ENCODE assay signal across 22 cellular contexts in the genomic region with DNA sequence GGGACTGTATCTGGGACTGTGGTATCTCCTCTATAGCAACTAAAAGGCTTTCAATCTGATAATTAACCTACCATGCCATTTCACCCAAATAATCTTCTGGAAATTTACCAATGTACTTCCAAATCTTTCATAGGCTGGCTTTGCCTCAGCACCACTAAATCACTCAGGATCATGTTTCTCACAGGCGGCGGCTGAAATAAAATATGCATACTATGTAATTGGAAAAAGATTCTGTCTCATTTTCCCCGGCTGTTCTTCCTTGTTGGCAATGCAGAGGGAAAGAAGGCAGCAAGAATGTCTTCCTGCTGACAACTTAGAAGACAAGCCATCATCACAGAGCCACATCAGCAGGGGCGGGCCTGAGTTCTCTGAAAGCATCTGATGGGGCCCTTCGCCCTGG. TPM values are rescaled to one million over a fixed set of nuclear protein-coding genes. Genes with fewer than 3 reads are reported as not detected.
DNase-seq lines count a peak whose midpoint lies in the region; ATAC-seq and TF ChIP-seq lines count a peak whose summit lies in the region.
"Had no signal": no experiment of that assay in that cellular context is flagged by ENCODE, and none has a peak within 500 bp of the region (broad histone marks: within the 10 kb centered on the region; RNA-seq: fewer than 3 reads in every experiment).

No MANE protein-coding gene starts in this region.

- H3K9ac ChIP-seq in SK-N-MC (ENCODE audit: insufficient read length) = no peak overlapping the region

- no peaks in the 10 kb centered on the region for H4K20me1 ChIP-seq in osteoblast (ENCODE audit: insufficient read depth, low read length)

- no peak for ATAC-seq in GM18867 (IDR thresholded peaks at IDR 0.05; ENCODE audit: unreplicated experiment)
- ATAC-seq in HG02623 (IDR thresholded peaks at IDR 0.05; ENCODE audit: unreplicated experiment) = no peak
- ATAC-seq: heart left ventricle had no signal

- H3K27ac ChIP-seq in SK-N-MC = peak overlapping the region; percentile 80
- peak overlapping the region; percentile 34 for H3K27ac ChIP-seq in osteoblast (ENCODE audit: low read depth, low read length)

- H3K4me1 ChIP-seq in osteoblast (ENCODE audit: insufficient read depth, low read length) = peaks cover 26% of the 10 kb centered on the region

- peak overlapping the region; percentile 30 for H3K4me2 ChIP-seq in osteoblast (ENCODE audit: insufficient read depth, low read length)

- no peaks in the 10 kb centered on the region for H3K36me3 Mint-ChIP-seq in endothelial cell (ENCODE audit: low read depth, unreplicated experiment)

- DNase-seq in AG10803 (ENCODE audit: low read depth) = peak; percentile 86
- no peak for DNase-seq in SK-N-MC (ENCODE audit: low read depth, low spot score)
- DNase-seq in fibroblast of mammary gland (ENCODE audit: low read depth) = peak; percentile 45
- DNase-seq in osteoblast (ENCODE audit: insufficient read length, low spot score, missing footprints) = no peak
- no peak for DNase-seq in NCI-H524 (lab: John Stamatoyannopoulos, UW)
- DNase-seq in endothelial cell (ENCODE audit: low spot score) = no peak
- DNase-seq: activated CD4-positive, alpha-beta T cell treated with anti-CD3 and anti-CD28 coated beads for 4 hours; activated CD8-positive, alpha-beta memory T cell treated with anti-CD3 and anti-CD28 coated beads, Interleukin-2, amount 50 U/mL, for 48 hours; activated naive CD4-positive, alpha-beta T cell; CD4-positive, alpha-beta T cell; cortex of kidney; heart left ventricle; islet precursor cell; NCI-H187 treated with DMSO at 0.1 percent for 48 hours; NCI-H526; OCI-M1; retina; stimulated activated naive CD4-positive, alpha-beta T cell treated with Interleukin-2 at 50 U/mL for 16 hours had no signal

- TF ChIP-seq CTCF in AG10803 (conservative IDR thresholded peaks at IDR 0.05; ENCODE audit: low read length) = no peak
- TF ChIP-seq CTCF in fibroblast of mammary gland (conservative IDR thresholded peaks at IDR 0.05; ENCODE audit: control insufficient read depth, insufficient read depth, low read depth, low read length) = no peak
- TF ChIP-seq CTCF in osteoblast (IDR thresholded peaks at IDR 0.05; ENCODE audit: extremely low read depth, low read depth, low read length) = no peak
- no peak for TF ChIP-seq CTCF in endothelial cell (IDR thresholded peaks at IDR 0.05; ENCODE audit: unreplicated experiment)

- H3K4me1 Mint-ChIP-seq in endothelial cell (ENCODE audit: unreplicated experiment) = no peaks in the 10 kb centered on the region
- H3K4me1 Mint-ChIP-seq: neural crest cell had no signal

- H2AFZ ChIP-seq in osteoblast (ENCODE audit: low read length) = peak overlapping the region; percentile 75

- peaks cover 4% of the 10 kb centered on the region for H3K27me3 Mint-ChIP-seq in endothelial cell (ENCODE audit: unreplicated experiment)

- no peaks in the 10 kb centered on the region for H3K9me3 Mint-ChIP-seq in endothelial cell (ENCODE audit: unreplicated experiment)
- H3K9me3 Mint-ChIP-seq: CD4-positive, alpha-beta T cell had no signal

- H3K27ac Mint-ChIP-seq in endothelial cell (ENCODE audit: unreplicated experiment) = no peak overlapping the region
- H3K27ac Mint-ChIP-seq: CD4-positive, alpha-beta T cell had no signal

- H3K9me3 ChIP-seq in SK-N-MC (ENCODE audit: low read depth, low read length) (no peaks in the 10 kb centered on the region; the same call in 1 of the 2 replicates), osteoblast (ENCODE audit: low read depth, low read length) (no peaks in the 10 kb centered on the region)
- H3K9me3 ChIP-seq: heart left ventricle had no signal

- H3K36me3 ChIP-seq in SK-N-MC (ENCODE audit: insufficient read depth, low read length) (no peaks in the 10 kb centered on the region), osteoblast (ENCODE audit: insufficient read depth, low read length) (no peaks in the 10 kb centered on the region)
- H3K36me3 ChIP-seq: heart left ventricle had no signal

- no peaks in the 10 kb centered on the region for H3K79me2 ChIP-seq in osteoblast (ENCODE audit: insufficient read depth, low read length)

- no peak overlapping the region for H3K4me3 Mint-ChIP-seq in endothelial cell (ENCODE audit: unreplicated experiment)
- H3K4me3 Mint-ChIP-seq: CD4-positive, alpha-beta T cell; neural crest cell had no signal

- no peak overlapping the region for H3K4me3 ChIP-seq in AG10803 (ENCODE audit: low read length)
- H3K4me3 ChIP-seq in SK-N-MC = 0 out of 2 replicates have a peak overlapping the region, but pooled peaks have one; percentile 29
- H3K4me3 ChIP-seq in fibroblast of mammary gland (ENCODE audit: control insufficient read depth, low read depth, low read length) = no peak overlapping the region
- no peak overlapping the region for H3K4me3 ChIP-seq in osteoblast (ENCODE audit: insufficient read depth, low read length)
- H3K4me3 ChIP-seq: heart left ventricle had no signal

- no peaks in the 10 kb centered on the region for H3K27me3 ChIP-seq in osteoblast (ENCODE audit: insufficient read depth, low read length)
- H3K27me3 ChIP-seq: heart left ventricle had no signal

RNA-seq across cellular contexts. Expression of gene COL1A2, which starts 39.3 kb away (rescaled TPM):
- total RNA-seq in osteoblast (8,305 and 11,912 TPM in 2 replicates), endothelial cell (ENCODE audit: unreplicated experiment) (169 TPM)
- total RNA-seq: MCF 10A had no signal

Comparison
In these comparisons a context has a peak if more than half of its experiments do, and no peak if none do; other contexts are left out.
1. DNase-seq: peak in AG10803 (single experiment) and fibroblast of mammary gland (single experiment); none in SK-N-MC (single experiment), osteoblast (single experiment), NCI-H524 (0 of 2) and endothelial cell (single experiment).
2. RNA of gene COL1A2, which starts 39.3 kb away (total RNA-seq): 8,305 to 11,912 TPM in osteoblast; 169 TPM in endothelial cell (single experiment); every median in the first group is over 10 times any median in the second.